ENCODE assay signal across 9 cellular contexts in the genomic region with DNA sequence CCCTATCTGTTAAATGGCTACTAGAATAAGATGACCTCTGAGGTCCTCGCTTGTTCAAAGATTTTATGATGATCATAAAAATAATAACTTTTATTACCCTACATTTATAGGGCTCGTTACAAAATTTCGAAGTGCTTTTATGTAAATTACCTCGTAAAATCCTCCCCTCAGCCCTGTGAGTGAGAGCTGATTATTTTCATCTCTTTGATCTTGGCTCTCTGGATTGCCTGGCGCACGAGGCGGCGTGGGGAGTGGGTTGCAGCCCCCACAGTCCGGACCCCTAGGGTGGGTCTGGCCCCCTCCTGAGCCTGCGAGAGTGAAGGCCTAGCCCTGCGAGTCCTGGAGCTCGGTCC. TPM values are rescaled to one million over a fixed set of nuclear protein-coding genes. Genes with fewer than 3 reads are reported as not detected.
DNase-seq lines count a peak whose midpoint lies in the region; ATAC-seq and TF ChIP-seq lines count a peak whose summit lies in the region.
"Had no signal": no experiment of that assay in that cellular context is flagged by ENCODE, and none has a peak within 500 bp of the region (broad histone marks: within the 10 kb centered on the region; RNA-seq: fewer than 3 reads in every experiment).

No MANE protein-coding gene starts in this region.

- H3K4me1 Mint-ChIP-seq in Calu3 (ENCODE audit: low read depth, unreplicated experiment) = no peaks in the 10 kb centered on the region

- CTCF ChIA-PET in Calu3 (lab: Charles Lee) = no interaction called here

- TF ChIP-seq POLR2A in esophagus muscularis mucosa (IDR thresholded peaks at IDR 0.05; ENCODE audit: low read depth) (no peak), prostate gland (IDR thresholded peaks at IDR 0.05) (no peak)

- 43% methylated on average over 10 of the region's 12 CpGs for WGBS in esophagus muscularis mucosa
- 6% methylated on average over 12 of the region's 12 CpGs for WGBS in prostate gland

- H3K4me3 Mint-ChIP-seq in Calu3 (ENCODE audit: low read depth, unreplicated experiment) = peak overlapping the region; percentile 36

- no peaks in the 10 kb centered on the region for H3K9me3 ChIP-seq in SJCRH30 (replicated peaks)
- no peaks in the 10 kb centered on the region for H3K9me3 ChIP-seq in esophagus muscularis mucosa
- H3K9me3 ChIP-seq in prostate gland = no peaks in the 10 kb centered on the region

- H3K27me3 ChIP-seq in SJCRH30 (no peaks in the 10 kb centered on the region), esophagus muscularis mucosa (peaks cover 0 to 93% (median 33%) of the 10 kb centered on the region in 4 donors), prostate gland (replicated peaks; ENCODE audit: insufficient read depth) (no peaks in the 10 kb centered on the region)

- no peak for ATAC-seq in GM19328 (IDR thresholded peaks at IDR 0.05; ENCODE audit: unreplicated experiment)
- no peak for ATAC-seq in sciatic nerve

- intact Hi-C loops in Calu3 (cut with micrococcal nuclease; ENCODE audit: unreplicated experiment) = loop anchor here (5.0 kb wide), 1 partner anchor 355 kb away; no protein-coding TSS in a partner anchor
- intact Hi-C loops in esophagus muscularis mucosa (cut with DNase I) = no loop called here
- intact Hi-C loops in prostate gland (cut with DNase I) = no loop called here
- intact Hi-C loops in sciatic nerve (cut with DNase I) = no loop called here

- H3K27me3 Mint-ChIP-seq in Calu3 (ENCODE audit: unreplicated experiment) = peaks cover 100% of the 10 kb centered on the region

- no peaks in the 10 kb centered on the region for H3K36me3 ChIP-seq in SJCRH30
- no peaks in the 10 kb centered on the region for H3K36me3 ChIP-seq in esophagus muscularis mucosa
- H3K36me3 ChIP-seq in prostate gland = no peaks in the 10 kb centered on the region

- no peaks in the 10 kb centered on the region for H3K9me3 Mint-ChIP-seq in Calu3 (ENCODE audit: low read depth, unreplicated experiment)

- H3K4me3 ChIP-seq in SJCRH30 (peak overlapping the region; percentile 86), esophagus muscularis mucosa (peak overlapping the region; percentile 52 to 64 (median 54)), prostate gland (peak overlapping the region; percentile 50 to 57)

- H3K4me1 ChIP-seq in SJCRH30 (peaks cover 9% of the 10 kb centered on the region; the same call in 1 of the 2 replicates), esophagus muscularis mucosa (peaks cover 19 to 39% (median 35%) of the 10 kb centered on the region in 4 donors), prostate gland (replicated peaks) (peaks cover 12% of the 10 kb centered on the region)

- DNase-seq in Calu3 (no peak), SJCRH30 (no peak), esophagus muscularis mucosa (ENCODE audit: extremely low spot score) (no peak), prostate gland (ENCODE audit: low spot score) (no peak), NCI-H2029 (lab: John Stamatoyannopoulos, UW) (no peak), sciatic nerve (ENCODE audit: low spot score) (no peak), NCI-H2081 (lab: John Stamatoyannopoulos, UW) (no peak)

- no peak for TF ChIP-seq EP300 in esophagus muscularis mucosa (IDR thresholded peaks at IDR 0.05)

- peaks cover 8% of the 10 kb centered on the region for H3K36me3 Mint-ChIP-seq in Calu3 (ENCODE audit: insufficient read depth, unreplicated experiment)

- no TSS peak for BruUV-seq in Calu3 (replicated peaks; lab: Mats Ljungman, UMichigan)

- H3K27ac ChIP-seq in SJCRH30 = peak overlapping the region; percentile 32; the same call in 1 of the 2 replicates
- H3K27ac ChIP-seq in esophagus muscularis mucosa (replicated peaks in 1 of 4) = no peak overlapping the region
- peak overlapping the region; percentile 82 to 84 for H3K27ac ChIP-seq in prostate gland

- H3K27ac Mint-ChIP-seq in Calu3 (ENCODE audit: unreplicated experiment) = no peak overlapping the region

- TF ChIP-seq CTCF in Calu3 (IDR thresholded peaks at IDR 0.05; ENCODE audit: unreplicated experiment) (no peak), esophagus muscularis mucosa (IDR thresholded peaks at IDR 0.05) (no peak), prostate gland (IDR thresholded peaks at IDR 0.05) (no peak)

RNA-seq across cellular contexts. Expression of gene SDK2, which starts 1.6 kb away (rescaled TPM):
- total RNA-seq in Calu3 (2022) = 0.07 TPM in 1 of 2 replicates, not detected in the other
- total RNA-seq in SJCRH30 (2014; rRNA removed; shearing (Covaris generic)) = 15.2 and 16.4 TPM in 2 replicates
- 1 to 10 TPM in 2 of 4 donors, under 1 TPM in 2; 0.42 to 2.0 (median 1.2) TPM for total RNA-seq in esophagus muscularis mucosa
- 10 to 100 TPM; 16.5 to 26.3 TPM for total RNA-seq in prostate gland
- total RNA-seq in sciatic nerve = 10.8 TPM
- total RNA-seq: LHCN-M2 had no signal

Comparison
In these comparisons a context has a peak if more than half of its experiments do, and no peak if none do; other contexts are left out.
1. H3K27ac ChIP-seq: peak in SJCRH30 (single experiment) and prostate gland (2 of 2); none in esophagus muscularis mucosa (0 of 4).
2. Peak in every context shown above with its lines, with median percentiles within 50 percentile points of each other: H3K4me3 ChIP-seq.